21 cellular contexts compared by ENCODE assay signal in the genomic region with DNA sequence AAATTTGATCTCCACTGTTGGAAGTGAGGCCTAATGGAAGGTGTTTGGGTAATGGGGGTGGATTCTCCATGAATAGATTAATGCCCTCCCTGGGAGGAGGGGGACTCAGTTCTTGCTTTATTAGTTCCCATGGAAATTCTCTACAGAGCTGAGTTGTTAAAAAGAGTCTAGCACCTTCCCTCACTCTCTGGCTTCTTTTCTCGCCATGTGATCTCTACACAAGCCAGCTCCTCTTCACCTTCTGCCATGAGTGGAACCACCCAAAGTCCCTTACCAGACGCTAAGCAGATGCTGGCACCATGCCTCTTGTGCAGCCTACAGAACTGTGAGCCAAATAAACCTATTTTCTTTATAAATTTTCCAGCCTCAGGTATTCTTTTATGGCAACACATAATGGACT.
"Had no signal": no experiment of that assay in that cellular context is flagged by ENCODE, and none has a peak within 500 bp of the region (broad histone marks: within the 10 kb centered on the region; RNA-seq: fewer than 3 reads in every experiment).

No MANE protein-coding gene starts in this region.

- H3K27me3 ChIP-seq: dorsolateral prefrontal cortex, esophagus squamous epithelium, gastrocnemius medialis, heart right ventricle, left lung had no signal

- H3K36me3 ChIP-seq: esophagus squamous epithelium, gastrocnemius medialis, heart right ventricle, left lung, lower lobe of right lung had no signal

- H3K4me1 ChIP-seq: esophagus squamous epithelium, gastrocnemius medialis, heart right ventricle, left lung, lower lobe of right lung had no signal

- DNase-seq: dermis blood vessel endothelial cell; dorsolateral prefrontal cortex; effector CD4-positive, alpha-beta T cell; effector memory CD4-positive, alpha-beta T cell; erythroblast; esophagus squamous epithelium; foreskin fibroblast; foreskin melanocyte; gastrocnemius medialis; glutamatergic neuron; head of caudate nucleus; heart right ventricle; hippocampal formation; left cardiac atrium; left lung; left ventricle myocardium superior; lower lobe of right lung; mesenchymal stem cell; midbrain had no signal

- H3K27ac ChIP-seq: coronary artery, dorsolateral prefrontal cortex, epithelial cell of prostate, esophagus squamous epithelium, gastrocnemius medialis, heart right ventricle, left lung, lower lobe of right lung had no signal

- H3K4me3 ChIP-seq: coronary artery, dorsolateral prefrontal cortex, esophagus squamous epithelium, gastrocnemius medialis, heart right ventricle, left lung, lower lobe of right lung had no signal

- H3K9me3 ChIP-seq: gastrocnemius medialis, lower lobe of right lung had no signal
